7 cellular contexts compared by ENCODE assay signal in the genomic region with DNA sequence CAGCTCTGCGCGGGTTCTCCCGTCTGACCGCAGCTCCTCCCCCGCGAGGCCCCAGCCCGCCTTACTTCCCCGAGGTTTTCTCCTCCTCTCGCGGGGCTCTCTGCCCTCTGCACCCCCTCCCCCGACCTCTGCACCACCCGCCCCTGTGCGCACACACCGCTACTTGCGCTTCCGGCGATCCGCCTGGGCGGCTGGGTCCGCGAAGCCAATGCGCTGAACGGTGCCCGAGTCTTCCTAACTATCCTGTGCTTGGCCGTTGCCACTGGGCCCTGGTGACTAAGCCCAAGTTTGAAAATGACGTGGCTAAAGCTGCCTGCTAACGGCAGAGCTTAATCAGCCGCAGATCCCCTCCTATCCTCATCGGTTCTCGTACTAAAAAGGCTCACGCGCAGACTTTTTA. TPM values are rescaled to one million over a fixed set of nuclear protein-coding genes. Genes with fewer than 3 reads are reported as not detected.
DNase-seq lines count a peak whose midpoint lies in the region; ATAC-seq and TF ChIP-seq lines count a peak whose summit lies in the region.

No MANE protein-coding gene starts in this region.

- H3K27ac ChIP-seq in HUES48 (ENCODE audit: low read depth, low read length) (no peak overlapping the region), osteoblast (ENCODE audit: low read depth, low read length) (no peak overlapping the region)

- H3K4me3 ChIP-seq in GM12864 (ENCODE audit: low read depth, low read length), result peak overlapping the region; percentile 5; the same call in 1 of the 2 replicates
- peak overlapping the region; percentile 57 for H3K4me3 ChIP-seq in HUES48 (ENCODE audit: low read depth, low read length)
- H3K4me3 ChIP-seq in osteoblast (ENCODE audit: insufficient read depth, low read length), result peak overlapping the region; percentile 51

- H3K9me3 Mint-ChIP-seq in effector memory CD8-positive, alpha-beta T cell, result peaks cover 0 to 2% of the 10 kb centered on the region in 2 donors

- TF ChIP-seq CTCF in GM12864 (IDR thresholded peaks at IDR 0.05; ENCODE audit: low read depth, low read length, missing control alignments), result no peak
- no peak for TF ChIP-seq CTCF in osteoblast (IDR thresholded peaks at IDR 0.05; ENCODE audit: extremely low read depth, low read depth, low read length)

- peaks cover 10 to 15% of the 10 kb centered on the region in 2 donors for H3K4me1 Mint-ChIP-seq in effector memory CD8-positive, alpha-beta T cell (ENCODE audit: low read depth in 2 of 2)

- H3K27me3 ChIP-seq in HUES48 (ENCODE audit: control insufficient read depth, insufficient read depth, low read length), result peaks cover 96% of the 10 kb centered on the region
- peaks cover 94% of the 10 kb centered on the region for H3K27me3 ChIP-seq in osteoblast (ENCODE audit: insufficient read depth, low read length)

- H3K27ac Mint-ChIP-seq in effector memory CD8-positive, alpha-beta T cell, result no peak overlapping the region

- DNase-seq in GM12864 (ENCODE audit: low read depth) (no peak), ecto neural progenitor cell (ENCODE audit: low spot score) (peak; percentile 66), osteoblast (ENCODE audit: insufficient read length, low spot score, missing footprints) (peak; percentile 93)
- no peak for DNase-seq in effector memory CD8-positive, alpha-beta T cell

- H3K4me2 ChIP-seq in osteoblast (ENCODE audit: insufficient read depth, low read length), result peak overlapping the region; percentile 61

- H3K79me2 ChIP-seq in osteoblast (ENCODE audit: insufficient read depth, low read length), result no peaks in the 10 kb centered on the region

- H3K4me1 ChIP-seq in HUES48 (ENCODE audit: control insufficient read depth, insufficient read depth, low read length) (peaks cover 51% of the 10 kb centered on the region), osteoblast (ENCODE audit: insufficient read depth, low read length) (peaks cover 8% of the 10 kb centered on the region)

- peaks cover 3% of the 10 kb centered on the region for H3K36me3 Mint-ChIP-seq in effector memory CD8-positive, alpha-beta T cell (ENCODE audit: insufficient read depth)

- H3K4me3 Mint-ChIP-seq in effector memory CD8-positive, alpha-beta T cell, result peak overlapping the region in 1 of 2 donors; percentile 54

- H4K20me1 ChIP-seq in osteoblast (ENCODE audit: insufficient read depth, low read length), result peaks cover 2% of the 10 kb centered on the region

- H3K27me3 Mint-ChIP-seq in effector memory CD8-positive, alpha-beta T cell, result peaks cover 79 to 98% of the 10 kb centered on the region in 2 donors

- H2AFZ ChIP-seq in osteoblast (ENCODE audit: low read length), result no peak overlapping the region

- no peak overlapping the region for H3K9ac ChIP-seq in HUES48 (ENCODE audit: low read depth, low read length)

- H3K36me3 ChIP-seq in HUES48 (ENCODE audit: control insufficient read depth, insufficient read depth, low read length), result no peaks in the 10 kb centered on the region
- no peaks in the 10 kb centered on the region for H3K36me3 ChIP-seq in osteoblast (ENCODE audit: insufficient read depth, low read length)

- no peaks in the 10 kb centered on the region for H3K9me3 ChIP-seq in HUES48 (ENCODE audit: control insufficient read depth, insufficient read depth, low read length)
- H3K9me3 ChIP-seq in osteoblast (ENCODE audit: low read depth, low read length), result no peaks in the 10 kb centered on the region

- no peak for ATAC-seq in GM21447 (IDR thresholded peaks at IDR 0.05; ENCODE audit: unreplicated experiment)
- ATAC-seq in effector memory CD8-positive, alpha-beta T cell (replicated peaks), result no peak
- no peak for ATAC-seq in HG02938 (IDR thresholded peaks at IDR 0.05; ENCODE audit: unreplicated experiment)

RNA-seq across cellular contexts. Expression of a gene that starts 6.2 kb away (rescaled TPM):
- total RNA-seq in osteoblast, result under 0.01 TPM in 1 of 2 replicates, not detected in the other

Comparison
In these comparisons a context has a peak if more than half of its experiments do, and no peak if none do; other contexts are left out.
1. DNase-seq: peak in ecto neural progenitor cell (single experiment) and osteoblast (single experiment); none in GM12864 (single experiment) and effector memory CD8-positive, alpha-beta T cell (0 of 3).
2. H3K4me3 ChIP-seq: peak in every context shown above with its lines; median percentile 57 in HUES48; 51 in osteoblast; 5 in GM12864.